1 cellular context compared by ENCODE assay signal in the genomic region with DNA sequence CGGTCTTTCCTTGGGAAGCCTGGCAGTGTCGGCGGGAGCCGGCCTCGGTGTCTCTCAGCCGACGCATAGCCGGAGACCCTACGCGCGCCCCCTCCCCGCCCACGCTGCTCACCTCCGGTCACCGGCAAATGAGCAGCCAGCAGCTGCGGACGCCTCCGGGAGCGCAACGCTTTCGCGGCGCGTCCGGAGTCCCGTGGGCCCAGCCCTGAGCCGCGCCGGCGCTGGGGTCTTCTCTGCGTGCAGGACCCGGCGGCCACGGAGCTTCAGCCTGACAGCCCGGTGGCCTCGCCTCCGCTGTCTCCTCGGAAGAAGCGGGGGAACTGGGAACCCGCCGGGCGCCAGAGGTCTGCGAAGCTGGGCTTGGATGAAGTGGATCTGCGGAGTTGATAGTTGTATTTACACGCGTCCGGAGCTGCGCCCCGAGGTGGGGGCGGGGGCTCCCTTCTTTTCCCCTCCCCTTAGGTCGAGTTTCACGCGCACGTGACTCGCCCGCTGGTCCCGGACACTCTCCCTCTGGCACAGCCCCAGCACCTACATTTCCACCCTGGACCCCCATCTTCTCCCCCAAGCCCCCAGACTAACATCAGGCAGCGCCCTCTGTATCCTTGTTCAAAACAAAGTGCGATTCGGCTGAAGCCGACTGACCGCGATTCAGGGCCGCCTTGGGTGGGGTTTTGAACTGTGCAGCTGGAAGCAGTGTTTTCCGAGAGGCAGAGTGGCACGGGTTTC.
A peak's percentile ranks its signal among the peaks of the same experiment; 100 is the strongest.
TF ChIP-seq lines count a peak whose summit lies in the region.

SLC43A1 (minus strand) TSS at position 371 of the 729 bp plus-strand sequence. CDS start 1,591 bp downstream, outside the sequence.

TF ChIP-seq in A549, 52 proteins besides CTCF, POLR2A, EP300 and RAD21 (continued from another document):
- TF ChIP-seq, protein P1, sequence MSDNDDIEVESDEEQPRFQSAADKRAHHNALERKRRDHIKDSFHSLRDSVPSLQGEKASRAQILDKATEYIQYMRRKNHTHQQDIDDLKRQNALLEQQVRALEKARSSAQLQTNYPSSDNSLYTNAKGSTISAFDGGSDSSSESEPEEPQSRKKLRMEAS (IDR thresholded peaks at IDR 0.05) = peak; percentile 73
- TF ChIP-seq ELK1 (IDR thresholded peaks at IDR 0.05; ENCODE audit: low read depth, low read length) = no peak
TF ChIP-seq in A549: peak in this region for 5.
